ENCODE assay signal across 20 cellular contexts in genomic region chr2:84884396-84884795, GRCh38. TPM values are rescaled to one million over a fixed set of nuclear protein-coding genes. Genes with fewer than 3 reads are reported as not detected.
DNase-seq lines count a peak whose midpoint lies in the region; ATAC-seq and TF ChIP-seq lines count a peak whose summit lies in the region.
"Had no signal": no experiment of that assay in that cellular context is flagged by ENCODE, and none has a peak within 500 bp of the region (broad histone marks: within the 10 kb centered on the region; RNA-seq: fewer than 3 reads in every experiment).

No MANE protein-coding gene starts in this region.

- no peak overlapping the region for H3K4me3 Mint-ChIP-seq in activated naive CD4-positive, alpha-beta T cell treated with anti-CD3 and anti-CD28 coated beads, Interleukin-2, amount 10 ng/mL, durations not matched to agents 7 days and 5 days
- H3K4me3 Mint-ChIP-seq in T-cell = no peak overlapping the region
- peak overlapping the region in 2 of 3 experiments; percentile 1 to 22 for H3K4me3 Mint-ChIP-seq in nephron
- H3K4me3 Mint-ChIP-seq: HFFc6 had no signal

- peak; percentile 3 for DNase-seq in activated naive CD4-positive, alpha-beta T cell treated with anti-CD3 and anti-CD28 coated beads, Interleukin-2, amount 10 ng/mL, durations not matched to agents 7 days and 5 days
- no peak for DNase-seq in activated naive CD4-positive, alpha-beta T cell treated with anti-CD3 and anti-CD28 coated beads, Interleukin-2, amount 50 U/mL, for 72 hours (ENCODE audit: low spot score in 2 of 2)
- DNase-seq in T-cell = no peak
- DNase-seq in fibroblast of peridontal ligament (ENCODE audit: extremely low read depth) = peak; percentile 21
- DNase-seq in dedifferentiated amniotic fluid mesenchymal stem cell (ENCODE audit: extremely low spot score) = no peak
- DNase-seq: ACHN, GOT3, HFFc6, KG1, MG63, NCI-H1105 treated with DMSO at 0.1 percent for 48 hours, NCI-H146, NCI-H1930, NCI-H2227 treated with DMSO at 0.1 percent for 48 hours, NCI-H526 treated with DMSO at 0.1 percent for 48 hours, Right ventricle myocardium superior, RPMI8226 had no signal

- H3K4me1 Mint-ChIP-seq in activated naive CD4-positive, alpha-beta T cell treated with anti-CD3 and anti-CD28 coated beads, Interleukin-2, amount 10 ng/mL, durations not matched to agents 7 days and 5 days = peaks cover 65% of the 10 kb centered on the region
- H3K4me1 Mint-ChIP-seq in T-cell = peaks cover 53 to 63% (median 54%) of the 10 kb centered on the region in 3 donors
- H3K4me1 Mint-ChIP-seq in nephron = peaks cover 40% of the 10 kb centered on the region

- CTCF ChIA-PET in activated naive CD4-positive, alpha-beta T cell treated with anti-CD3 and anti-CD28 coated beads, Interleukin-2, amount 10 ng/mL, durations not matched to agents 7 days and 5 days (lab: Charles Lee) = interaction anchor here (1.0 to 10.8 kb wide), 2 partner anchors 40 to 46 kb away, joined by 3 to 134 read pairs; no protein-coding TSS in a partner anchor
- CTCF ChIA-PET in T-cell (lab: Charles Lee) = interaction anchor here in 1 of 2 donors (1.2 kb wide), 1 partner anchor 41 kb away, joined by 3 read pairs; no protein-coding TSS in a partner anchor

- H3K9me3 Mint-ChIP-seq in activated naive CD4-positive, alpha-beta T cell treated with anti-CD3 and anti-CD28 coated beads, Interleukin-2, amount 10 ng/mL, durations not matched to agents 7 days and 5 days = no peaks in the 10 kb centered on the region
- no peaks in the 10 kb centered on the region for H3K9me3 Mint-ChIP-seq in activated naive CD4-positive, alpha-beta T cell treated with anti-CD3 and anti-CD28 coated beads, Interleukin-2, amount 50 U/mL, for 72 hours
- H3K9me3 Mint-ChIP-seq in T-cell = no peaks in the 10 kb centered on the region
- no peaks in the 10 kb centered on the region for H3K9me3 Mint-ChIP-seq in nephron
- H3K9me3 Mint-ChIP-seq: HFFc6 had no signal

- no peak for ATAC-seq in activated naive CD4-positive, alpha-beta T cell treated with anti-CD3 and anti-CD28 coated beads, Interleukin-2, amount 50 U/mL, for 72 hours
- ATAC-seq in T-cell (replicated peaks in 1 of 4) = no peak
- ATAC-seq in HG02840 (IDR thresholded peaks at IDR 0.05; ENCODE audit: low FRiP score, unreplicated experiment) = no peak
- no peak for ATAC-seq in GM19467 (IDR thresholded peaks at IDR 0.05; ENCODE audit: unreplicated experiment)

- peaks cover 6% of the 10 kb centered on the region for H3K36me3 Mint-ChIP-seq in activated naive CD4-positive, alpha-beta T cell treated with anti-CD3 and anti-CD28 coated beads, Interleukin-2, amount 10 ng/mL, durations not matched to agents 7 days and 5 days
- H3K36me3 Mint-ChIP-seq in activated naive CD4-positive, alpha-beta T cell treated with anti-CD3 and anti-CD28 coated beads, Interleukin-2, amount 50 U/mL, for 72 hours = peaks cover 6 to 10% of the 10 kb centered on the region in 2 donors
- H3K36me3 Mint-ChIP-seq in T-cell (no peaks in the 10 kb centered on the region), nephron (ENCODE audit: low read depth) (no peaks in the 10 kb centered on the region)

- POLR2A ChIA-PET in T-cell (lab: Charles Lee) = no interaction called here

- TF ChIP-seq CTCF in nephron (IDR thresholded peaks at IDR 0.05; ENCODE audit: unreplicated experiment in 3 of 3) = no peak

- no peak overlapping the region for H3K27ac Mint-ChIP-seq in activated naive CD4-positive, alpha-beta T cell treated with anti-CD3 and anti-CD28 coated beads, Interleukin-2, amount 10 ng/mL, durations not matched to agents 7 days and 5 days
- H3K27ac Mint-ChIP-seq in activated naive CD4-positive, alpha-beta T cell treated with anti-CD3 and anti-CD28 coated beads, Interleukin-2, amount 50 U/mL, for 72 hours = no peak overlapping the region
- H3K27ac Mint-ChIP-seq in T-cell (peak overlapping the region; percentile 24 to 69), nephron (peak overlapping the region in 2 of 3 experiments; percentile 63 to 69)
- H3K27ac Mint-ChIP-seq: HFFc6 had no signal

- H3K27me3 Mint-ChIP-seq in activated naive CD4-positive, alpha-beta T cell treated with anti-CD3 and anti-CD28 coated beads, Interleukin-2, amount 10 ng/mL, durations not matched to agents 7 days and 5 days = no peaks in the 10 kb centered on the region
- no peaks in the 10 kb centered on the region for H3K27me3 Mint-ChIP-seq in T-cell
- peaks cover 68% of the 10 kb centered on the region for H3K27me3 Mint-ChIP-seq in nephron (ENCODE audit: low read depth)

RNA-seq across cellular contexts. Expression of gene TRABD2A, which starts 3.5 kb away (rescaled TPM):
- 10 to 100 TPM; 53.6 to 59.9 TPM for total RNA-seq in activated naive CD4-positive, alpha-beta T cell treated with anti-CD3 and anti-CD28 coated beads, Interleukin-2, amount 50 U/mL, for 72 hours
- 100 to 1,000 TPM in 3 of 5 donors, 10 to 100 TPM in 2; 77.3 to 219 (median 106) TPM for total RNA-seq in T-cell

RNA-seq across cellular contexts. Expression of gene TMSB10, which starts 21.1 kb away (rescaled TPM):
- 1,000 to 10,000 TPM; 1,249 to 2,802 TPM for total RNA-seq in activated naive CD4-positive, alpha-beta T cell treated with anti-CD3 and anti-CD28 coated beads, Interleukin-2, amount 50 U/mL, for 72 hours
- 1,000 to 10,000 TPM; 1,423 to 1,890 (median 1,689) TPM for total RNA-seq in T-cell

Comparison
In these comparisons a context has a peak if more than half of its experiments do, and no peak if none do; other contexts are left out.
1. DNase-seq: peak in activated naive CD4-positive, alpha-beta T cell treated with anti-CD3 and anti-CD28 coated beads, Interleukin-2, amount 10 ng/mL, durations not matched to agents 7 days and 5 days (single experiment) and fibroblast of peridontal ligament (single experiment); none in activated naive CD4-positive, alpha-beta T cell treated with anti-CD3 and anti-CD28 coated beads, Interleukin-2, amount 50 U/mL, for 72 hours (0 of 2), T-cell (0 of 34) and dedifferentiated amniotic fluid mesenchymal stem cell (single experiment).
2. H3K27ac Mint-ChIP-seq: peak in T-cell (2 of 2) and nephron (2 of 3); none in activated naive CD4-positive, alpha-beta T cell treated with anti-CD3 and anti-CD28 coated beads, Interleukin-2, amount 10 ng/mL, durations not matched to agents 7 days and 5 days (single experiment) and activated naive CD4-positive, alpha-beta T cell treated with anti-CD3 and anti-CD28 coated beads, Interleukin-2, amount 50 U/mL, for 72 hours (0 of 2).
3. H3K4me3 Mint-ChIP-seq: peak in nephron (2 of 3); none in activated naive CD4-positive, alpha-beta T cell treated with anti-CD3 and anti-CD28 coated beads, Interleukin-2, amount 10 ng/mL, durations not matched to agents 7 days and 5 days (single experiment) and T-cell (0 of 3).